Comparison of ENCODE assay signal across 11 cellular contexts in genomic region chr19:6890938-6891337, GRCh38. TPM values are rescaled to one million over a fixed set of nuclear protein-coding genes. Genes with fewer than 3 reads are reported as not detected.
DNase-seq lines count a peak whose midpoint lies in the region; ATAC-seq and TF ChIP-seq lines count a peak whose summit lies in the region.
"Had no signal": no experiment of that assay in that cellular context is flagged by ENCODE, and none has a peak within 500 bp of the region (broad histone marks: within the 10 kb centered on the region; RNA-seq: fewer than 3 reads in every experiment).

No MANE protein-coding gene starts in this region.

- H3K27ac ChIP-seq in left lung: peak overlapping the region in 1 of 2 donors; percentile 80
- H3K27ac ChIP-seq: SJSA1 had no signal

- CTCF ChIA-PET in activated CD8-positive, alpha-beta T cell treated with anti-CD3 and anti-CD28 coated beads for 36 hours (lab: Charles Lee): interaction anchor here (2.6 kb wide), 1 partner anchor 27 kb away, joined by 8 read pairs; no protein-coding TSS in a partner anchor

- H3K27me3 ChIP-seq in Loucy (ENCODE audit: insufficient read depth, low read length, poor library complexity, severe bottlenecking): no peaks in the 10 kb centered on the region
- H3K27me3 ChIP-seq in left lung: peaks cover 0 to 18% of the 10 kb centered on the region in 2 donors
- H3K27me3 ChIP-seq: SJSA1 had no signal

- peaks cover 29% of the 10 kb centered on the region for H3K36me3 Mint-ChIP-seq in activated CD8-positive, alpha-beta T cell treated with anti-CD3 and anti-CD28 coated beads for 36 hours (ENCODE audit: low read depth)
- H3K36me3 Mint-ChIP-seq in activated naive CD8-positive, alpha-beta T cell treated with anti-CD3 and anti-CD28 coated beads, Interleukin-2, amount 50 U/mL, for 24 hours (ENCODE audit: low read depth): peaks cover 19% of the 10 kb centered on the region

- H2AFZ ChIP-seq in Loucy (ENCODE audit: low read length): no peak overlapping the region

- TF ChIP-seq CTCF in Loucy (conservative IDR thresholded peaks at IDR 0.05; ENCODE audit: low read length) (no peak), left lung (IDR thresholded peaks at IDR 0.05) (no peak)
- TF ChIP-seq CTCF in activated CD8-positive, alpha-beta T cell treated with anti-CD3 and anti-CD28 coated beads for 36 hours (IDR thresholded peaks at IDR 0.05): no peak

- 0 out of 2 replicates have a peak, but pooled peaks cover 6% of the 10 kb centered on the region for H3F3A ChIP-seq in Loucy (ENCODE audit: low read depth)

- H3K4me2 ChIP-seq in Loucy (ENCODE audit: low read depth, low read length, poor library complexity, severe bottlenecking): peak overlapping the region; percentile 80

- peak overlapping the region; percentile 52 for H3K4me3 ChIP-seq in Loucy (ENCODE audit: low read length, poor library complexity, severe bottlenecking)
- no peak overlapping the region for H3K4me3 ChIP-seq in left lung
- H3K4me3 ChIP-seq: SJSA1 had no signal

- H3K4me3 Mint-ChIP-seq in activated CD8-positive, alpha-beta T cell treated with anti-CD3 and anti-CD28 coated beads for 36 hours: peak overlapping the region; percentile 7
- no peak overlapping the region for H3K4me3 Mint-ChIP-seq in activated naive CD8-positive, alpha-beta T cell treated with anti-CD3 and anti-CD28 coated beads, Interleukin-2, amount 50 U/mL, for 24 hours

- ATAC-seq in activated CD8-positive, alpha-beta T cell treated with anti-CD3 and anti-CD28 coated beads for 36 hours: peak; percentile 45
- no peak for ATAC-seq in activated naive CD8-positive, alpha-beta T cell treated with anti-CD3 and anti-CD28 coated beads, Interleukin-2, amount 50 U/mL, for 24 hours
- no peak for ATAC-seq in left lung
- no peak for ATAC-seq in left colon

- POLR2A ChIA-PET in activated CD8-positive, alpha-beta T cell treated with anti-CD3 and anti-CD28 coated beads for 36 hours (lab: Charles Lee): interaction anchor here (1.2 to 1.3 kb wide), 3 partner anchors 9 to 260 kb away, joined by 3 to 4 read pairs (median 3); no protein-coding TSS in a partner anchor

- H3K36me3 ChIP-seq in Loucy (ENCODE audit: insufficient read depth, low read length) (no peaks in the 10 kb centered on the region), left lung (peaks cover 0 to 7% of the 10 kb centered on the region in 2 donors)
- H3K36me3 ChIP-seq: SJSA1 had no signal

- no peaks in the 10 kb centered on the region for H3K79me2 ChIP-seq in Loucy (ENCODE audit: insufficient read depth, low read length)

- no peaks in the 10 kb centered on the region for H3K9me2 ChIP-seq in Loucy (replicated peaks; ENCODE audit: low read depth, low read length)

- intact Hi-C loops in activated CD8-positive, alpha-beta T cell treated with anti-CD3 and anti-CD28 coated beads for 36 hours (cut with micrococcal nuclease): no loop called here
- intact Hi-C loops in left lung (cut with DNase I): no loop called here
- intact Hi-C loops in left colon (cut with DNase I, micrococcal nuclease): no loop called here

- peak overlapping the region; percentile 54 for H3K9ac ChIP-seq in Loucy (ENCODE audit: low read depth, low read length, poor library complexity, severe bottlenecking)

- peak; percentile 74 for DNase-seq in activated CD8-positive, alpha-beta T cell treated with anti-CD3 and anti-CD28 coated beads for 36 hours
- DNase-seq in activated naive CD8-positive, alpha-beta T cell treated with anti-CD3 and anti-CD28 coated beads, Interleukin-2, amount 50 U/mL, for 24 hours: peak; percentile 36
- peak; percentile 14 to 39 for DNase-seq in stimulated activated CD4-positive, alpha-beta T cell treated with anti-CD3 and anti-CD28 coated beads, Interleukin-4, amount 100 ng/mL, for 4 hours
- DNase-seq in left lung (no peak), HPDE6-E6E7 (ENCODE audit: extremely low spot score) (no peak), NCI-H187 (lab: John Stamatoyannopoulos, UW) (no peak), left colon (no peak)
- DNase-seq: foreskin melanocyte had no signal

- H3K9me3 Mint-ChIP-seq in activated CD8-positive, alpha-beta T cell treated with anti-CD3 and anti-CD28 coated beads for 36 hours: peaks cover 46% of the 10 kb centered on the region
- H3K9me3 Mint-ChIP-seq in activated naive CD8-positive, alpha-beta T cell treated with anti-CD3 and anti-CD28 coated beads, Interleukin-2, amount 50 U/mL, for 24 hours: peaks cover 44% of the 10 kb centered on the region

- H3K4me1 Mint-ChIP-seq in activated CD8-positive, alpha-beta T cell treated with anti-CD3 and anti-CD28 coated beads for 36 hours (ENCODE audit: low read depth): peaks cover 65% of the 10 kb centered on the region
- H3K4me1 Mint-ChIP-seq in activated naive CD8-positive, alpha-beta T cell treated with anti-CD3 and anti-CD28 coated beads, Interleukin-2, amount 50 U/mL, for 24 hours: peaks cover 61% of the 10 kb centered on the region

- H3K27me3 Mint-ChIP-seq in activated CD8-positive, alpha-beta T cell treated with anti-CD3 and anti-CD28 coated beads for 36 hours: no peaks in the 10 kb centered on the region
- H3K27me3 Mint-ChIP-seq in activated naive CD8-positive, alpha-beta T cell treated with anti-CD3 and anti-CD28 coated beads, Interleukin-2, amount 50 U/mL, for 24 hours: peaks cover 2% of the 10 kb centered on the region

- no peaks in the 10 kb centered on the region for H4K20me1 ChIP-seq in Loucy (ENCODE audit: insufficient read depth, low read length, poor library complexity, severe bottlenecking)

- H3K27ac Mint-ChIP-seq in activated CD8-positive, alpha-beta T cell treated with anti-CD3 and anti-CD28 coated beads for 36 hours: peak overlapping the region; percentile 88
- peak overlapping the region; percentile 60 for H3K27ac Mint-ChIP-seq in activated naive CD8-positive, alpha-beta T cell treated with anti-CD3 and anti-CD28 coated beads, Interleukin-2, amount 50 U/mL, for 24 hours

- H3K4me1 ChIP-seq in Loucy (ENCODE audit: insufficient read depth, low read length, poor library complexity, severe bottlenecking) (peaks cover 51% of the 10 kb centered on the region), left lung (peaks cover 0 to 48% of the 10 kb centered on the region in 2 donors)
- H3K4me1 ChIP-seq: SJSA1 had no signal

- H3K9me3 ChIP-seq in Loucy (ENCODE audit: insufficient read depth, low read depth, low read length) (no peaks in the 10 kb centered on the region; the same call in 1 of the 2 replicates), left lung (peaks cover 0 to 5% of the 10 kb centered on the region in 2 donors)
- H3K9me3 ChIP-seq: SJSA1 had no signal

RNA-seq across cellular contexts. Expression of gene ADGRE1, which starts 3.6 kb away (rescaled TPM):
- 1 to 10 TPM; 1.2 to 1.6 TPM for total RNA-seq in activated CD8-positive, alpha-beta T cell treated with anti-CD3 and anti-CD28 coated beads for 36 hours
- total RNA-seq in left lung (10 to 100 TPM in 1 of 2 donors, 1 to 10 TPM in 1; 1.3 to 15.2 TPM), left colon (under 1 TPM; 0.24 to 0.92 TPM)
- total RNA-seq: MCF 10A, SJSA1 had no signal

Comparison
In these comparisons a context has a peak if more than half of its experiments do, and no peak if none do; other contexts are left out.
1. DNase-seq: peak in activated CD8-positive, alpha-beta T cell treated with anti-CD3 and anti-CD28 coated beads for 36 hours (single experiment), activated naive CD8-positive, alpha-beta T cell treated with anti-CD3 and anti-CD28 coated beads, Interleukin-2, amount 50 U/mL, for 24 hours (single experiment) and stimulated activated CD4-positive, alpha-beta T cell treated with anti-CD3 and anti-CD28 coated beads, Interleukin-4, amount 100 ng/mL, for 4 hours (2 of 2); none in left lung (0 of 2), HPDE6-E6E7 (single experiment), NCI-H187 (0 of 2) and left colon (0 of 2).